Comparison of ENCODE assay signal across 1 cellular context in genomic region chr11:777288-778255, GRCh38.
TF ChIP-seq lines count a peak whose summit lies in the region.

GATD1 (minus strand) TSS chr11:777487; CDS start chr11:777462, 25 bp downstream.

TF ChIP-seq in IMR-90, 13 proteins besides CTCF, POLR2A, EP300 and RAD21 (continued from another document):
- TF ChIP-seq NFE2L2 (IDR thresholded peaks at IDR 0.05; ENCODE audit: low read depth, low read length) (no peak), FOS (IDR thresholded peaks at IDR 0.05; ENCODE audit: low read depth, low read length) (no peak), CEBPB (IDR thresholded peaks at IDR 0.05; ENCODE audit: low read depth, low read length) (peak; percentile 51; the same call in 1 of the 2 replicates), SMC3 (IDR thresholded peaks at IDR 0.05; ENCODE audit: low read depth, low read length) (no peak), MAZ (IDR thresholded peaks at IDR 0.05; ENCODE audit: borderline replicate concordance, low read depth, low read length) (peak; percentile 47; the same call in 1 of the 2 replicates), CHD1 (IDR thresholded peaks at IDR 0.05; ENCODE audit: low read depth, low read length) (no peak)
